In genomic region chr1:78176448-78176847, GRCh38 we compare ENCODE assay signal across 10 cellular contexts.
DNase-seq lines count a peak whose midpoint lies in the region; ATAC-seq and TF ChIP-seq lines count a peak whose summit lies in the region.
"Had no signal": no experiment of that assay in that cellular context is flagged by ENCODE, and none has a peak within 500 bp of the region (broad histone marks: within the 10 kb centered on the region; RNA-seq: fewer than 3 reads in every experiment).

No MANE protein-coding gene starts in this region.

- H3F3A ChIP-seq in PC-9 (ENCODE audit: insufficient read depth, low read depth) = 0 out of 2 replicates have a peak, but pooled peaks cover 3% of the 10 kb centered on the region

- peak; percentile 41 for DNase-seq in DMS153 (lab: John Stamatoyannopoulos, UW)
- DNase-seq in NCI-H1092 (lab: John Stamatoyannopoulos, UW) = peak; percentile 35
- DNase-seq in iris pigment epithelial cell (ENCODE audit: low read depth) = peak; percentile 69
- DNase-seq in PC-9 = no peak
- DNase-seq in ascending aorta (ENCODE audit: low spot score in 2 of 2) = no peak
- DNase-seq in NAMALWA (ENCODE audit: low spot score) = no peak
- DNase-seq: activated naive CD8-positive, alpha-beta T cell treated with anti-CD3 and anti-CD28 coated beads, Interleukin-2, amount 10 ng/mL, durations not matched to agents 7 days and 5 days; NCI-H1436 treated with DMSO at 0.1 percent for 48 hours had no signal

- H3K27ac ChIP-seq in PC-9 = no peak overlapping the region
- no peak overlapping the region for H3K27ac ChIP-seq in ascending aorta

- no peaks in the 10 kb centered on the region for H4K20me1 ChIP-seq in PC-9 (ENCODE audit: insufficient read depth)

- BruUV-seq in PC-9 (replicated peaks; lab: Mats Ljungman, UMichigan) = no TSS peak

- H3K4me2 ChIP-seq in PC-9 = no peak overlapping the region

- H3K27me3 ChIP-seq in PC-9 (ENCODE audit: insufficient read depth, low read depth) (no peaks in the 10 kb centered on the region), ascending aorta (no peaks in the 10 kb centered on the region)

- TF ChIP-seq CTCF in PC-9 (conservative IDR thresholded peaks at IDR 0.05) = no peak
- TF ChIP-seq CTCF in ascending aorta (IDR thresholded peaks at IDR 0.05) = no peak

- intact Hi-C loops in PC-9 (cut with micrococcal nuclease; ENCODE audit: unreplicated experiment) = no loop called here
- intact Hi-C loops in ascending aorta (cut with DNase I) = no loop called here

- ATAC-seq in SK-N-SH treated with all-trans-retinoic acid at 6 μM for 48 hours = peak; percentile 73
- ATAC-seq in GM21786 (IDR thresholded peaks at IDR 0.05; ENCODE audit: unreplicated experiment) = no peak

- H3K4me1 ChIP-seq in PC-9 (replicated peaks; ENCODE audit: insufficient read depth) (peaks cover 13% of the 10 kb centered on the region), ascending aorta (no peaks in the 10 kb centered on the region)

- no peak overlapping the region for H3K4me3 ChIP-seq in PC-9
- no peak overlapping the region for H3K4me3 ChIP-seq in ascending aorta

- H3K9me2 ChIP-seq in PC-9 (ENCODE audit: insufficient read depth) = no peaks in the 10 kb centered on the region

- no peak overlapping the region for H2AFZ ChIP-seq in PC-9

- POLR2A ChIA-PET in PC-9 (lab: Charles Lee; ENCODE audit: unreplicated experiment) = no interaction called here

- no peaks in the 10 kb centered on the region for H3K79me2 ChIP-seq in PC-9 (ENCODE audit: low read depth)

- CTCF ChIA-PET in PC-9 (lab: Charles Lee) = no interaction called here

- H3K36me3 ChIP-seq in PC-9 (ENCODE audit: low read depth) = no peaks in the 10 kb centered on the region
- H3K36me3 ChIP-seq in ascending aorta = no peaks in the 10 kb centered on the region

- H3K9me3 ChIP-seq in PC-9 (ENCODE audit: insufficient read depth, low read depth) (no peaks in the 10 kb centered on the region), ascending aorta (no peaks in the 10 kb centered on the region)

TF ChIP-seq in SK-N-SH treated with all-trans-retinoic acid at 6 μM for 48 hours, 23 proteins besides CTCF, POLR2A, EP300 and RAD21:
- TF ChIP-seq CREB5 (CRISPR knock-in tag; IDR thresholded peaks at IDR 0.05; ENCODE audit: low read depth) (no peak), ESRRG (CRISPR knock-in tag; IDR thresholded peaks at IDR 0.05) (no peak)

Comparison
In these comparisons a context has a peak if more than half of its experiments do, and no peak if none do; other contexts are left out.
1. DNase-seq: peak in DMS153 (single experiment), NCI-H1092 (single experiment) and iris pigment epithelial cell (single experiment); none in PC-9 (0 of 2), ascending aorta (0 of 2) and NAMALWA (single experiment).